ENCODE assay signal across 34 cellular contexts in the genomic region with DNA sequence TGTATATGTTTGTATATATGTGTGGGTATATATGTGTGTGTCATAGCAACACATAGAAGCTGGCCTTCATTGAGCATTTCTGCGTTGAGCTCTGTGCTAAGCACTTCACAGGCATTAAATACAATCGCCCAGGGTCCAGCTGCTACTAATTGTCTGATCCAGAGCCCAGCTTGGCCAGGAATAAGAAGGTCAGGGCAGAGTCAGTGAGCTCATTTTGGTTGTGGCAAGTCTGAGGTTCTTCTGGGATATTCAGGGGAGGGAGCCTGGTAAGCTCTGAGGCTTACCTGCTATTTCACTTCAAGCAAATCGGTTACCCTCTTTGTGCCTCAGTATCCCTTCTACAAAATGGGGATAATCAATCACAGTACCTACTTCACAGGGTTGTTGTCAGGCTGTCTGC. TPM values are rescaled to one million over a fixed set of nuclear protein-coding genes. Genes with fewer than 3 reads are reported as not detected.
DNase-seq lines count a peak whose midpoint lies in the region; ATAC-seq, FAIRE-seq and TF ChIP-seq lines count a peak whose summit lies in the region.
"Had no signal": no experiment of that assay in that cellular context is flagged by ENCODE, and none has a peak within 500 bp of the region (broad histone marks: within the 10 kb centered on the region; RNA-seq: fewer than 3 reads in every experiment).

No MANE protein-coding gene starts in this region.

- no peaks in the 10 kb centered on the region for H4K20me1 ChIP-seq in GM23248 (ENCODE audit: insufficient read depth)

- H3K27ac ChIP-seq in GM23248: no peak overlapping the region
- H3K27ac ChIP-seq in SJCRH30: peak overlapping the region; percentile 17
- peak overlapping the region; percentile 88 to 95 (median 88) for H3K27ac ChIP-seq in gastrocnemius medialis
- H3K27ac ChIP-seq in kidney (ENCODE audit: low read depth in 2 of 2, low read length in 2 of 2): no peak overlapping the region
- H3K27ac ChIP-seq: esophagus muscularis mucosa, left lung, neutrophil, tibial nerve had no signal

- peaks cover 7% of the 10 kb centered on the region; the same call in 1 of the 2 replicates for H3F3A ChIP-seq in GM23248 (ENCODE audit: insufficient read depth)

- H3K27me3 ChIP-seq in GM23248 (replicated peaks; ENCODE audit: insufficient read depth) (no peaks in the 10 kb centered on the region), SJCRH30 (no peaks in the 10 kb centered on the region), gastrocnemius medialis (no peaks in the 10 kb centered on the region)
- H3K27me3 ChIP-seq: ascending aorta, left lung, tibial nerve had no signal

- H3K9me3 ChIP-seq in GM23248 (ENCODE audit: low read depth): no peaks in the 10 kb centered on the region
- 0 out of 2 replicates have a peak, but pooled peaks cover 3% of the 10 kb centered on the region for H3K9me3 ChIP-seq in SJCRH30 (replicated peaks)
- H3K9me3 ChIP-seq in gastrocnemius medialis: no peaks in the 10 kb centered on the region
- no peaks in the 10 kb centered on the region for H3K9me3 ChIP-seq in kidney (ENCODE audit: control insufficient read depth in 1 of 2, low read length in 2 of 2)
- H3K9me3 ChIP-seq: ascending aorta, esophagus muscularis mucosa, left lung, neutrophil, prostate gland, SK-N-SH, tibial nerve had no signal

- FAIRE-seq in kidney (lab: Jason Lieb, UNC): no peak
- FAIRE-seq: GM12878, HepG2, islet of Langerhans had no signal

- H3K4me2 ChIP-seq in GM23248 (ENCODE audit: unreplicated experiment): no peak overlapping the region
- H3K4me2 ChIP-seq: SK-N-SH had no signal

- H3K36me3 ChIP-seq in GM23248 (ENCODE audit: low read depth) (no peaks in the 10 kb centered on the region), SJCRH30 (no peaks in the 10 kb centered on the region), gastrocnemius medialis (no peaks in the 10 kb centered on the region), kidney (ENCODE audit: control insufficient read depth in 1 of 2, insufficient read depth in 2 of 2, low read length in 2 of 2) (no peaks in the 10 kb centered on the region)
- H3K36me3 ChIP-seq: ascending aorta, esophagus muscularis mucosa, left lung, neutrophil, prostate gland, tibial nerve had no signal

- no peaks in the 10 kb centered on the region for H3K9me2 ChIP-seq in GM23248 (ENCODE audit: insufficient read depth)
- H3K9me2 ChIP-seq: SK-N-SH had no signal

- in situ Hi-C loops in GM23248 (cut with MboI) (no loop called here), gastrocnemius medialis (cut with MboI; ENCODE audit: low sequenced_read_pairs in 4 of 4) (no loop called here)

- intact Hi-C loops in gastrocnemius medialis (cut with DNase I; ENCODE audit: low total_unique reads): loop anchor here (10.0 kb wide), 1 partner anchor 316 kb away; no protein-coding TSS in a partner anchor
- intact Hi-C loops in kidney (cut with DNase I): no loop called here

- H3K4me1 ChIP-seq in GM23248 (ENCODE audit: insufficient read depth): peaks cover 10% of the 10 kb centered on the region; the same call in 1 of the 2 replicates
- peaks cover 34% of the 10 kb centered on the region for H3K4me1 ChIP-seq in SJCRH30
- H3K4me1 ChIP-seq in gastrocnemius medialis: peaks cover 54% of the 10 kb centered on the region in 2 donors
- H3K4me1 ChIP-seq in kidney (ENCODE audit: control insufficient read depth in 1 of 2, insufficient read depth in 1 of 2, low read depth in 1 of 2, low read length in 2 of 2): no peaks in the 10 kb centered on the region
- H3K4me1 ChIP-seq: prostate gland had no signal

- TF ChIP-seq POLR2A in gastrocnemius medialis (IDR thresholded peaks at IDR 0.05): no peak

- no peak overlapping the region for H3K9ac ChIP-seq in GM23248
- H3K9ac ChIP-seq in kidney (ENCODE audit: low read length in 2 of 2): no peak overlapping the region
- H3K9ac ChIP-seq: SK-N-SH had no signal

- no peak overlapping the region for H2AFZ ChIP-seq in GM23248

- H3K79me2 ChIP-seq in GM23248 (ENCODE audit: insufficient read depth): no peaks in the 10 kb centered on the region

- ATAC-seq in gastrocnemius medialis (peak; percentile 17 to 24), GM18858 (IDR thresholded peaks at IDR 0.05; ENCODE audit: unreplicated experiment) (no peak)
- ATAC-seq: activated CD8-positive, alpha-beta memory T cell treated with anti-CD3 and anti-CD28 coated beads, Interleukin-2, amount 10 ng/mL, durations not matched to agents 7 days and 5 days; activated T-cell treated with anti-CD3 and anti-CD28 coated beads, Interleukin-2, amount 50 U/mL, for 4 hours; GM12878; HepG2; left lung; sciatic nerve had no signal

- WGBS in GM23248 (ENCODE audit: low coverage in 1 of 2, low lambda C conversion rate in 2 of 2, missing lambda C conversion rate in 2 of 2), 2 experiments: 9 to 14% methylated on average over 3 of the region's 3 CpGs

- TF ChIP-seq CTCF in fibroblast of mammary gland (conservative IDR thresholded peaks at IDR 0.05; ENCODE audit: control insufficient read depth, insufficient read depth, low read depth, low read length) (no peak), gastrocnemius medialis (IDR thresholded peaks at IDR 0.05 in 4 of 5, conservative IDR thresholded peaks at IDR 0.05 in 1 of 5) (no peak), kidney (IDR thresholded peaks at IDR 0.05; ENCODE audit: borderline replicate concordance, extremely low read depth, insufficient read depth) (no peak)

- DNase-seq in GM23248: peak; percentile 44
- DNase-seq in SJCRH30: peak; percentile 61 to 71
- peak; percentile 39 for DNase-seq in fibroblast of mammary gland (ENCODE audit: low read depth)
- DNase-seq in gastrocnemius medialis: peak in 1 of 2 donors; percentile 51
- DNase-seq in kidney: no peak
- DNase-seq in RPMI8226: no peak
- DNase-seq in germinal center (ENCODE audit: low spot score): no peak
- DNase-seq: activated CD4-positive, CD25-positive, alpha-beta regulatory T cell; activated CD8-positive, alpha-beta memory T cell treated with anti-CD3 and anti-CD28 coated beads, Interleukin-2, amount 10 ng/mL, durations not matched to agents 7 days and 5 days; activated gamma-delta T cell treated with Interleukin-2 at 50 U/mL for 16 hours; activated naive CD8-positive, alpha-beta T cell treated with anti-CD3 and anti-CD28 coated beads, Interleukin-2, amount 10 ng/mL, durations not matched to agents 7 days and 5 days; activated T-cell treated with anti-CD3 and anti-CD28 coated beads, Interleukin-2, amount 50 U/mL, for 4 hours; CD8-positive, alpha-beta memory T cell; central memory CD4-positive, alpha-beta T cell; cortex of kidney; DMS 273 treated with DMSO at 0.1 percent for 48 hours; H7; NCI-H2081 treated with DMSO at 0.1 percent for 48 hours; NCI-H446 treated with DMSO at 0.1 percent for 48 hours; OCI-M1; SK-N-SH; stimulated activated CD4-positive, alpha-beta T cell treated with anti-CD3 and anti-CD28 coated beads, Interleukin-4, amount 100 ng/mL, for 24 hours had no signal

- no peak overlapping the region for H3K4me3 ChIP-seq in GM23248
- H3K4me3 ChIP-seq in SJCRH30: no peak overlapping the region
- no peak overlapping the region for H3K4me3 ChIP-seq in fibroblast of mammary gland (ENCODE audit: control insufficient read depth, low read depth, low read length)
- H3K4me3 ChIP-seq in gastrocnemius medialis: no peak overlapping the region
- no peak overlapping the region for H3K4me3 ChIP-seq in kidney (ENCODE audit: low read length in 2 of 2)
- H3K4me3 ChIP-seq: ascending aorta, esophagus muscularis mucosa, GM12878, left lung, prostate gland, tibial nerve had no signal

RNA-seq across cellular contexts. Expression of a gene that starts 59.6 kb away (rescaled TPM):
- not detected in 2 replicates for total RNA-seq in GM23248 (2014; rRNA removed; shearing (Covaris generic))
- not detected in 2 replicates for polyA plus RNA-seq in GM23248 (2016; fragmentation: Nextera tagmentation; extraction: Ambion mirVana)
- total RNA-seq in SJCRH30 (2014; rRNA removed; shearing (Covaris generic)): 11.9 and 12.9 TPM in 2 replicates
- 1 to 10 TPM in 2 of 4 donors, under 1 TPM in 2; 0.20 to 3.9 (median 0.94) TPM for total RNA-seq in gastrocnemius medialis
- 1.0 TPM for total RNA-seq in kidney
- 0.47 TPM for polyA plus RNA-seq in kidney (ENCODE audit: insufficient read depth, low read depth, low replicate concordance)
- total RNA-seq: activated CD8-positive, alpha-beta memory T cell treated with anti-CD3 and anti-CD28 coated beads, Interleukin-2, amount 10 ng/mL, durations not matched to agents 7 days and 5 days; activated naive CD8-positive, alpha-beta T cell treated with anti-CD3 and anti-CD28 coated beads, Interleukin-2, amount 10 ng/mL, durations not matched to agents 7 days and 5 days; GM12878; T-helper 1 cell treated with Interleukin-12 subunit alpha and Interleukin-12 subunit beta and Interleukin-4 antibody, amounts not matched to agents 30 ng/mL and 1 ng/mL, for 36 hours had no signal
- polyA plus RNA-seq: CD8-positive, alpha-beta memory T cell; HepG2 had no signal

Comparison
In these comparisons a context has a peak if more than half of its experiments do, and no peak if none do; other contexts are left out.
1. DNase-seq: peak in GM23248 (single experiment), SJCRH30 (2 of 2) and fibroblast of mammary gland (single experiment); none in kidney (single experiment), RPMI8226 (single experiment) and germinal center (single experiment).
2. H3K27ac ChIP-seq: peak in SJCRH30 (single experiment) and gastrocnemius medialis (4 of 4); none in GM23248 (single experiment) and kidney (0 of 2).